In the genomic region with DNA sequence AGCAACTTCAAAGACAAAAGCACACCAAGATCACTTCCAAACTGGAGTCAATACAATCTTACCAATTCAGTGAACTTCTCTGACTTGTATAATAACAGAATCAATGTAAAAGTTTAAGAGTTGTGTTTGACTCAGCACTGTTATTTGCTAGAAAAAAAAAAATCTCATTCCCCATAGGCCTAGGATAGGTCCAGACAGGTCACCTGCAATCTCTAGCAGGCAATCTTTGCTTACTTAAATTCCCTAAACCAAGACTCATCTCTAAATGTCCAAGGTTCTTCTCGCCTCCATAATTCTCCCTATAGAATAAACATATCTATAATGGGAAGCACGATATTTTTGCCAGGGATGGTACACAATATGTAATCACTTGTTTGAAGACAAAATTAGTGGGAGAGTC, we compare ENCODE assay signal across 1 cellular context.
TF ChIP-seq lines count a peak whose summit lies in the region.

No MANE protein-coding gene starts in this region.

TF ChIP-seq in H1, 55 proteins besides CTCF, POLR2A, EP300 and RAD21:
- no peak for TF ChIP-seq SIN3A (conservative IDR thresholded peaks at IDR 0.05 in 1 of 2, IDR thresholded peaks at IDR 0.05 in 1 of 2; ENCODE audit: low read depth in 1 of 2, low read length in 2 of 2)
